In the genomic region with DNA sequence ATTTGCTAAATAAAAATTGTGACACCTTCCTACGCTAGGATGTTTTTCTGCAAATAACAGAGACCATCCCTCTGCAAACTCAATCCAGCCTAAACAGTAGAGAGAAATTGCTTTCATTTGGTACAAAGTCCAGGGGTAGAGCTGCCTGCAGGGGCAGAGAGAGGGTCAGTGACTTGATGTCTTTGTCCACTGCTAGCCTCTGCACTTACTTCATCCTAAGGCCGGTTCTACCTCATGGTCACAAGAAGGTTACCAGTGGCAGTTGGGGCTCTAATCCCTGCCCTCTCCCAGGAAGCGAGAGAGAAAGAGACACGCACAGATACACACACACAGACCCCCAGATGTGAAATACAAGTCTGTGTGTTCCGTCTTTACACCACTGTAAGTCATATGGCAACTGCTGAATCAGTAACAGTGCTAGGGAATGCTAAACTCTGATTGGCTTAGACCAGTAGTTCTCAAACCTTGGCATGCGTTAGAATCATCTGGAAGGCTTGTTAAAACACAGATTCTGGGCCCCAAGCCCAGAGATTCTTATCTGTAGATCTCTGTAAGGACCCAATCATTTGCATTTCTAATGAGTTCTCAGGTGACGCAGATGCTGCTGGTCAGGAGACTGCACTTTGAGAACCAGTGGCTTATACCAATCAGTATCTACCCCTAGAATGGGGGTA, we compare ENCODE assay signal across 11 cellular contexts. TPM values are rescaled to one million over a fixed set of nuclear protein-coding genes. Genes with fewer than 3 reads are reported as not detected.
A peak's percentile ranks its signal among the peaks of the same experiment; 100 is the strongest.
DNase-seq lines count a peak whose midpoint lies in the region; ATAC-seq lines count a peak whose summit lies in the region.
"Had no signal": no experiment of that assay in that cellular context is flagged by ENCODE, and none has a peak within 500 bp of the region (broad histone marks: within the 10 kb centered on the region; RNA-seq: fewer than 3 reads in every experiment).

No MANE protein-coding gene starts in this region.

- in situ Hi-C loops in SK-MEL-5 (cut with HindIII; ENCODE audit: low pct_unique_long_range_greater_than_20kb, low sequenced_read_pairs) (no loop called here), G401 (cut with HindIII; ENCODE audit: low sequenced_read_pairs) (no loop called here)

- no peak for ATAC-seq in stimulated activated naive CD8-positive, alpha-beta T cell treated with anti-CD3 and anti-CD28 coated beads, Interleukin-15, Interleukin-2, amounts not matched to agents 100 U/mL and 50 U/mL, for 24 hours
- ATAC-seq: naive thymus-derived CD8-positive, alpha-beta T cell had no signal

- peak; percentile 70 for DNase-seq in EL
- peak; percentile 31 for DNase-seq in SK-MEL-5 (ENCODE audit: low read depth, low spot score)
- DNase-seq in fibroblast of gingiva (ENCODE audit: low read depth): peak; percentile 61
- peak; percentile 54 for DNase-seq in skeletal muscle cell (ENCODE audit: low read depth)
- DNase-seq in stimulated activated naive CD8-positive, alpha-beta T cell treated with anti-CD3 and anti-CD28 coated beads, Interleukin-15, Interleukin-2, amounts not matched to agents 100 U/mL and 50 U/mL, for 24 hours: no peak
- DNase-seq in HPDE6-E6E7 (ENCODE audit: extremely low spot score): no peak
- no peak for DNase-seq in G401 (ENCODE audit: low spot score)
- DNase-seq in OCI-M1 (lab: John Stamatoyannopoulos, UW): no peak
- DNase-seq: T1000 had no signal

- H3K4me3 ChIP-seq in skeletal muscle cell (ENCODE audit: low read depth, low read length): no peak overlapping the region
- H3K4me3 ChIP-seq: tibial nerve had no signal

RNA-seq across cellular contexts. Expression of gene LPCAT2, which starts 13.1 kb away (rescaled TPM):
- 42.4 and 42.9 TPM in 2 replicates for total RNA-seq in SK-MEL-5 (2014; rRNA removed; shearing (Covaris generic))
- 27.1 and 45.3 TPM in 2 replicates for polyA plus RNA-seq in SK-MEL-5 (2015; cell fraction: cytosol; rRNA removed)
- polyA plus RNA-seq in SK-MEL-5 (2015; cell fraction: nucleus; rRNA removed): 45.6 and 54.9 TPM in 2 replicates
- total RNA-seq in G401 (2014; rRNA removed; shearing (Covaris generic)): not detected in 2 replicates
- polyA plus RNA-seq: naive thymus-derived CD8-positive, alpha-beta T cell had no signal

RNA-seq across cellular contexts. Expression of gene MMP2, which starts 16.8 kb away (rescaled TPM):
- total RNA-seq in SK-MEL-5 (2014; rRNA removed; shearing (Covaris generic)): 1.7 and 2.2 TPM in 2 replicates
- polyA plus RNA-seq in SK-MEL-5 (2015; cell fraction: cytosol; rRNA removed): 6.5 and 8.4 TPM in 2 replicates
- 2.2 and 2.8 TPM in 2 replicates for polyA plus RNA-seq in SK-MEL-5 (2015; cell fraction: nucleus; rRNA removed)
- not detected in 2 replicates for total RNA-seq in G401 (2014; rRNA removed; shearing (Covaris generic))
- polyA plus RNA-seq: naive thymus-derived CD8-positive, alpha-beta T cell had no signal

Comparison
In these comparisons a context has a peak if more than half of its experiments do, and no peak if none do; other contexts are left out.
1. DNase-seq: peak in EL (single experiment), SK-MEL-5 (single experiment), fibroblast of gingiva (single experiment) and skeletal muscle cell (single experiment); none in stimulated activated naive CD8-positive, alpha-beta T cell treated with anti-CD3 and anti-CD28 coated beads, Interleukin-15, Interleukin-2, amounts not matched to agents 100 U/mL and 50 U/mL, for 24 hours (single experiment), HPDE6-E6E7 (single experiment), G401 (single experiment) and OCI-M1 (single experiment).
2. RNA of gene LPCAT2, which starts 13.1 kb away (total RNA-seq): 42.4 to 42.9 TPM in SK-MEL-5; not detected in G401; every median in the first group is over 10 times any median in the second.